ENCODE assay signal across 18 cellular contexts in genomic region chr12:115543269-115543668, GRCh38.
"Had no signal": no experiment of that assay in that cellular context is flagged by ENCODE, and none has a peak within 500 bp of the region (broad histone marks: within the 10 kb centered on the region; RNA-seq: fewer than 3 reads in every experiment).

No MANE protein-coding gene starts in this region.

- H3K9me3 ChIP-seq: neutrophil, vagina had no signal

- H3K4me1 ChIP-seq: gastroesophageal sphincter, left ventricle myocardium inferior, parathyroid adenoma, tibial nerve, vagina had no signal

- FAIRE-seq: keratinocyte had no signal

- H3K4me3 ChIP-seq: gastroesophageal sphincter, left ventricle myocardium inferior, tibial nerve, vagina had no signal

- H3K36me3 ChIP-seq: gastroesophageal sphincter, left ventricle myocardium inferior, neutrophil, tibial nerve, vagina had no signal

- ATAC-seq: gastroesophageal sphincter, natural killer cell had no signal

- DNase-seq: activated CD4-positive, alpha-beta T cell treated with anti-CD3 and anti-CD28 coated beads, Interleukin-2, amount 10 ng/mL, durations not matched to agents 24 days and 14 days; activated CD4-positive, CD25-positive, alpha-beta regulatory T cell; activated CD8-positive, alpha-beta memory T cell treated with anti-CD3 and anti-CD28 coated beads for 24 hours; activated gamma-delta T cell treated with Interleukin-2 at 50 U/mL for 16 hours; amygdala; cerebellar nuclear complex; effector CD8-positive, alpha-beta T cell; left ventricle myocardium inferior; natural killer cell; stimulated activated CD4-positive, alpha-beta T cell treated with anti-CD3 and anti-CD28 coated beads, Interleukin-15, amount 100 ng/mL, for 24 hours; stimulated activated CD4-positive, alpha-beta T cell treated with anti-CD3 and anti-CD28 coated beads, Interleukin-4, amount 100 ng/mL, for 24 hours; stimulated activated naive CD4-positive, alpha-beta T cell had no signal

- H3K27ac ChIP-seq: gastroesophageal sphincter, left ventricle myocardium inferior, neutrophil, parathyroid adenoma, tibial nerve, vagina had no signal
